In genomic region chr4:139540161-139540560, GRCh38 we compare ENCODE assay signal across 19 cellular contexts.
"Had no signal": no experiment of that assay in that cellular context is flagged by ENCODE, and none has a peak within 500 bp of the region (broad histone marks: within the 10 kb centered on the region; RNA-seq: fewer than 3 reads in every experiment).

No MANE protein-coding gene starts in this region.

- H3K4me2 ChIP-seq: hepatocyte, smooth muscle cell had no signal

- H3K27me3 ChIP-seq: colonic mucosa, foreskin keratinocyte, hepatocyte, neutrophil, ovary, right atrium auricular region, sigmoid colon had no signal

- H3K9me3 ChIP-seq: colonic mucosa, neutrophil, ovary, right atrium auricular region, sigmoid colon had no signal

- H3K4me1 ChIP-seq: colonic mucosa, foreskin keratinocyte, right atrium auricular region had no signal

- H3K9me3 Mint-ChIP-seq: endodermal cell; naive thymus-derived CD4-positive, alpha-beta T cell had no signal

- H3K27ac ChIP-seq: colonic mucosa, foreskin keratinocyte, hepatocyte, neutrophil, ovary, right atrium auricular region, sigmoid colon had no signal

- H3K27me3 Mint-ChIP-seq: naive thymus-derived CD4-positive, alpha-beta T cell had no signal

- H3K27ac Mint-ChIP-seq: endodermal cell; naive thymus-derived CD4-positive, alpha-beta T cell had no signal

- ATAC-seq: foreskin keratinocyte; left colon; naive thymus-derived CD4-positive, alpha-beta T cell had no signal

- DNase-seq: colonic mucosa; effector CD4-positive, alpha-beta T cell; endodermal cell; erythroblast; foreskin keratinocyte; left colon; left ventricle myocardium superior; mesendoderm; naive thymus-derived CD4-positive, alpha-beta T cell; ovary; sigmoid colon; stimulated activated CD4-positive, alpha-beta T cell treated with anti-CD3 and anti-CD28 coated beads, Interleukin-2, amount 100 ng/mL, for 48 hours; stimulated activated naive CD4-positive, alpha-beta T cell treated with Interleukin-2 at 50 U/mL for 16 hours; trophoblast cell had no signal

- H3K4me3 Mint-ChIP-seq: endodermal cell; naive thymus-derived CD4-positive, alpha-beta T cell had no signal

- H3K36me3 ChIP-seq: colonic mucosa, neutrophil, ovary had no signal

- H2AFZ ChIP-seq: hepatocyte had no signal

- H3K4me1 Mint-ChIP-seq: endodermal cell had no signal

- H3K4me3 ChIP-seq: colonic mucosa, hepatocyte, lung, ovary, right atrium auricular region, sigmoid colon, smooth muscle cell had no signal
